ENCODE assay signal across 8 cellular contexts in the genomic region with DNA sequence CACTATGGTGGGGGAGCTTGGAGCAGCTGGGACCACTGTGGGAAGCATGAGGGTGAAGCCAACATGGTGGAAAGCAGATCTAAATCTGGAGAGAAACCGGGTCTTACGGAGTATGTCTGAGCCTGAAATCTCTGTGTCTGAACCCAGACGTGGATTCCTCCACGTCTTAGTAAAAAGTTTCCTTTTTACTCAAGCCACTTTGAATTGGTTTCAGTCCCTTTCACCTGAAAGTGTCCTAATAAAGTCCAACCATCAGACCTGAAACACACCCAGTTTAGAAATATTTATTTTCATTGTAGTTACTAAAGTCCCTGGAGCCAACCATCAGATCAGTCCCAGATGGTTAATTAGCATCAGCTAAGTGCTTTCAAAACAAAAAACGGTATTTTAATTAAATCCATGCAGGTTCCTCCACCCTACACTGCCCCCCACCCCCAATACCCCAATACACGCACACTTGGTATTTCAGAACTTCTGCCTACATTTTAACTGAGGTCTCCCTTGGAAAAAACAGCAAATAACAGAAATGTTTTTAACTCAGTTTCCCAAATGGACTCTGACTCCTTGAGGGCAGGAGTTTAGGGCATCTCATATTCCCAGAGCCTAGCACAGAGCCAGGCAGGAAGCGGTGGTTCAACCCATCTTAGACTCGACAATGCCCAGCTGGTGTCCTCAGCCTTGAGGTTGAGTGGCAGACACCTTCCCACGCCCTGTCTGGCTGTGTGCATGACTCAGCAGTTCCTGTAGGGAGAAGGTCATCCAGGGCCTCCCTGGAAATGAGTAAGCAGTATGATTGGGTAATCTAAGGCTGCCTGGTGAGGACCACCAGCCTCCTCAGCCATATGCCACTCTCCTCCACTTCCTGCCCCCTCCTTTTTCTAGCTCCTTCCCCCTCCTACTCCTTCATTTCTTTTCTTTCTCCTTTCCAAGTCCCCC.
DNase-seq lines count a peak whose midpoint lies in the region; ATAC-seq and TF ChIP-seq lines count a peak whose summit lies in the region.

No MANE protein-coding gene starts in this region.

- intact Hi-C loops in HCT116 (cut with micrococcal nuclease) (no loop called here), uterus (cut with DNase I; ENCODE audit: low total_unique reads) (no loop called here)

- TF ChIP-seq CTCF in HCT116 (IDR thresholded peaks at IDR 0.05 in 2 of 3, conservative IDR thresholded peaks at IDR 0.05 in 1 of 3; ENCODE audit: borderline replicate concordance in 1 of 3, insufficient read depth in 1 of 3, low read depth in 2 of 3, low read length in 2 of 3) (no peak), fibroblast of villous mesenchyme (IDR thresholded peaks at IDR 0.05; ENCODE audit: insufficient read depth, low read depth, low read length) (no peak), uterus (IDR thresholded peaks at IDR 0.05) (no peak)

- H3K4me2 ChIP-seq in HCT116 (ENCODE audit: low read length): peak overlapping the region; percentile 54

- H3K9ac ChIP-seq in HCT116 (ENCODE audit: low read length): no peak overlapping the region

- POLR2A ChIA-PET in HCT116 (lab: Charles Lee): interaction anchor here (0.8 kb wide), 1 partner anchor 12 kb away, joined by 3 read pairs; no protein-coding TSS in a partner anchor

- H3K27me3 ChIP-seq in HCT116 (ENCODE audit: insufficient read depth, low read length) (no peaks in the 10 kb centered on the region), uterus (no peaks in the 10 kb centered on the region)

- H3K4me3 ChIP-seq in HCT116 (replicated peaks in 1 of 2; ENCODE audit: low read depth in 1 of 2, low read length in 2 of 2) (peak overlapping the region in 1 of 2 experiments; percentile 9; a peak in 1 of 4 replicates), fibroblast of villous mesenchyme (ENCODE audit: low read depth, low read length) (no peak overlapping the region), uterus (no peak overlapping the region)

- peak; percentile 93 for ATAC-seq in HCT116

- no peak overlapping the region for H3K27ac ChIP-seq in HCT116 (ENCODE audit: low read depth, low read length)
- H3K27ac ChIP-seq in uterus: no peak overlapping the region

- DNase-seq in Ammon's horn (ENCODE audit: low spot score) (peak; percentile 31), HCT116 (ENCODE audit: low read depth, low spot score) (peak; percentile 53), SK-N-DZ (ENCODE audit: low spot score) (peak; percentile 79), fibroblast of villous mesenchyme (ENCODE audit: low read depth) (peak; percentile 96), uterus (no peak), T-helper 9 cell (no peak)
- DNase-seq in stimulated activated CD8-positive, alpha-beta memory T cell treated with anti-CD3 and anti-CD28 coated beads, Interleukin-4, amount 100 ng/mL, for 24 hours (ENCODE audit: low read depth): peak; percentile 14
- no peak for DNase-seq in stimulated activated naive CD4-positive, alpha-beta T cell treated with Interleukin-2 at 50 U/mL for 16 hours (lab: John Stamatoyannopoulos, UW)

- no peaks in the 10 kb centered on the region for H4K20me1 ChIP-seq in HCT116 (ENCODE audit: insufficient read depth)

- no peaks in the 10 kb centered on the region for H3K36me3 ChIP-seq in HCT116 (ENCODE audit: control insufficient read depth in 1 of 2, insufficient read depth in 2 of 2, low read length in 2 of 2)
- H3K36me3 ChIP-seq in uterus: no peaks in the 10 kb centered on the region

- CTCF ChIA-PET in HCT116 (lab: Charles Lee): no interaction called here

- TF ChIP-seq RAD21 in HCT116 (IDR thresholded peaks at IDR 0.05; ENCODE audit: low read depth): no peak

- H3K9me2 ChIP-seq in HCT116 (ENCODE audit: insufficient read depth): no peaks in the 10 kb centered on the region

- no TSS peak for BruUV-seq in HCT116 (replicated peaks; lab: Mats Ljungman, UMichigan)

- H3K4me1 ChIP-seq in HCT116 (ENCODE audit: control insufficient read depth in 1 of 2, insufficient read depth in 2 of 2, low read length in 2 of 2) (peaks cover 10 to 23% of the 10 kb centered on the region in 2 experiments), uterus (no peaks in the 10 kb centered on the region)

- TF ChIP-seq POLR2A in HCT116 (IDR thresholded peaks at IDR 0.05; ENCODE audit: borderline replicate concordance, extremely low read depth, insufficient read depth, insufficient read length): no peak
- TF ChIP-seq POLR2A in uterus (IDR thresholded peaks at IDR 0.05): no peak

- H3K79me2 ChIP-seq in HCT116 (ENCODE audit: insufficient read depth, low read length): no peaks in the 10 kb centered on the region

- H2AFZ ChIP-seq in HCT116 (ENCODE audit: low read depth, low read length, poor library complexity, severe bottlenecking): peak overlapping the region; percentile 36

- RAD21 ChIA-PET in HCT116 (lab: Charles Lee; ENCODE audit: low non-redundant PET in 1 of 2, low total read pairs in 2 of 2, uncharacterized antibody in 2 of 2, unreplicated experiment in 2 of 2): no interaction called here

- no peaks in the 10 kb centered on the region for H3K9me3 ChIP-seq in HCT116 (ENCODE audit: control insufficient read depth in 1 of 2, insufficient read depth in 1 of 2, low read depth in 1 of 2, low read length in 2 of 2)
- H3K9me3 ChIP-seq in uterus: no peaks in the 10 kb centered on the region

TF ChIP-seq in HCT116, 20 proteins besides CTCF, POLR2A, EP300 and RAD21 (continues in another document):
- TF ChIP-seq, protein P1, sequence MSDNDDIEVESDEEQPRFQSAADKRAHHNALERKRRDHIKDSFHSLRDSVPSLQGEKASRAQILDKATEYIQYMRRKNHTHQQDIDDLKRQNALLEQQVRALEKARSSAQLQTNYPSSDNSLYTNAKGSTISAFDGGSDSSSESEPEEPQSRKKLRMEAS (IDR thresholded peaks at IDR 0.05): no peak
- TF ChIP-seq JUND (IDR thresholded peaks at IDR 0.05) (peak; percentile 58), TCF7L2 (IDR thresholded peaks at IDR 0.05; ENCODE audit: borderline replicate concordance, extremely low read depth, insufficient read depth, insufficient read length) (peak; percentile 31), ELF1 (IDR thresholded peaks at IDR 0.05; ENCODE audit: borderline replicate concordance, low read depth) (no peak), YY1 (IDR thresholded peaks at IDR 0.05; ENCODE audit: extremely low read depth, insufficient replicate concordance, low read depth, low read length) (no peak), CEBPB (IDR thresholded peaks at IDR 0.05; ENCODE audit: low read depth) (peak; percentile 88), ZNF274 (IDR thresholded peaks at IDR 0.05; ENCODE audit: low read depth, low read length) (no peak), EZH2phosphoT487 (IDR thresholded peaks at IDR 0.05; ENCODE audit: borderline replicate concordance) (no peak), ZFX (IDR thresholded peaks at IDR 0.05) (no peak), SP1 (IDR thresholded peaks at IDR 0.05; ENCODE audit: low read depth) (peak; percentile 42; the same call in 1 of the 2 replicates), POLR2AphosphoS5 (IDR thresholded peaks at IDR 0.05; ENCODE audit: low read depth, low read length) (no peak), EGR1 (IDR thresholded peaks at IDR 0.05; ENCODE audit: low read depth) (0 out of 2 replicates have a peak, but pooled peaks have one; percentile 26), EZH2 (IDR thresholded peaks at IDR 0.05) (no peak)
- TF ChIP-seq, protein P2, sequence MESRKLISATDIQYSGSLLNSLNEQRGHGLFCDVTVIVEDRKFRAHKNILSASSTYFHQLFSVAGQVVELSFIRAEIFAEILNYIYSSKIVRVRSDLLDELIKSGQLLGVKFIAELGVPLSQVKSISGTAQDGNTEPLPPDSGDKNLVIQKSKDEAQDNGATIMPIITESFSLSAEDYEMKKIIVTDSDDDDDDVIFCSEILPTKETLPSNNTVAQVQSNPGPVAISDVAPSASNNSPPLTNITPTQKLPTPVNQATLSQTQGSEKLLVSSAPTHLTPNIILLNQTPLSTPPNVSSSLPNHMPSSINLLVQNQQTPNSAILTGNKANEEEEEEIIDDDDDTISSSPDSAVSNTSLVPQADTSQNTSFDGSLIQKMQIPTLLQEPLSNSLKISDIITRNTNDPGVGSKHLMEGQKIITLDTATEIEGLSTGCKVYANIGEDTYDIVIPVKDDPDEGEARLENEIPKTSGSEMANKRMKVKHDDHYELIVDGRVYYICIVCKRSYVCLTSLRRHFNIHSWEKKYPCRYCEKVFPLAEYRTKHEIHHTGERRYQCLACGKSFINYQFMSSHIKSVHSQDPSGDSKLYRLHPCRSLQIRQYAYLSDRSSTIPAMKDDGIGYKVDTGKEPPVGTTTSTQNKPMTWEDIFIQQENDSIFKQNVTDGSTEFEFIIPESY (IDR thresholded peaks at IDR 0.05; ENCODE audit: extremely low read depth, insufficient replicate concordance, low read length): no peak
- TF ChIP-seq, protein P3, sequence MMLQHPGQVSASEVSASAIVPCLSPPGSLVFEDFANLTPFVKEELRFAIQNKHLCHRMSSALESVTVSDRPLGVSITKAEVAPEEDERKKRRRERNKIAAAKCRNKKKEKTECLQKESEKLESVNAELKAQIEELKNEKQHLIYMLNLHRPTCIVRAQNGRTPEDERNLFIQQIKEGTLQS (IDR thresholded peaks at IDR 0.05): no peak
- TF ChIP-seq, protein P4, sequence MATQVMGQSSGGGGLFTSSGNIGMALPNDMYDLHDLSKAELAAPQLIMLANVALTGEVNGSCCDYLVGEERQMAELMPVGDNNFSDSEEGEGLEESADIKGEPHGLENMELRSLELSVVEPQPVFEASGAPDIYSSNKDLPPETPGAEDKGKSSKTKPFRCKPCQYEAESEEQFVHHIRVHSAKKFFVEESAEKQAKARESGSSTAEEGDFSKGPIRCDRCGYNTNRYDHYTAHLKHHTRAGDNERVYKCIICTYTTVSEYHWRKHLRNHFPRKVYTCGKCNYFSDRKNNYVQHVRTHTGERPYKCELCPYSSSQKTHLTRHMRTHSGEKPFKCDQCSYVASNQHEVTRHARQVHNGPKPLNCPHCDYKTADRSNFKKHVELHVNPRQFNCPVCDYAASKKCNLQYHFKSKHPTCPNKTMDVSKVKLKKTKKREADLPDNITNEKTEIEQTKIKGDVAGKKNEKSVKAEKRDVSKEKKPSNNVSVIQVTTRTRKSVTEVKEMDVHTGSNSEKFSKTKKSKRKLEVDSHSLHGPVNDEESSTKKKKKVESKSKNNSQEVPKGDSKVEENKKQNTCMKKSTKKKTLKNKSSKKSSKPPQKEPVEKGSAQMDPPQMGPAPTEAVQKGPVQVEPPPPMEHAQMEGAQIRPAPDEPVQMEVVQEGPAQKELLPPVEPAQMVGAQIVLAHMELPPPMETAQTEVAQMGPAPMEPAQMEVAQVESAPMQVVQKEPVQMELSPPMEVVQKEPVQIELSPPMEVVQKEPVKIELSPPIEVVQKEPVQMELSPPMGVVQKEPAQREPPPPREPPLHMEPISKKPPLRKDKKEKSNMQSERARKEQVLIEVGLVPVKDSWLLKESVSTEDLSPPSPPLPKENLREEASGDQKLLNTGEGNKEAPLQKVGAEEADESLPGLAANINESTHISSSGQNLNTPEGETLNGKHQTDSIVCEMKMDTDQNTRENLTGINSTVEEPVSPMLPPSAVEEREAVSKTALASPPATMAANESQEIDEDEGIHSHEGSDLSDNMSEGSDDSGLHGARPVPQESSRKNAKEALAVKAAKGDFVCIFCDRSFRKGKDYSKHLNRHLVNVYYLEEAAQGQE (IDR thresholded peaks at IDR 0.05; ENCODE audit: low read depth): no peak

Comparison
In these comparisons a context has a peak if more than half of its experiments do, and no peak if none do; other contexts are left out.
1. DNase-seq: peak in Ammon's horn (single experiment), HCT116 (single experiment), SK-N-DZ (single experiment), fibroblast of villous mesenchyme (single experiment) and stimulated activated CD8-positive, alpha-beta memory T cell treated with anti-CD3 and anti-CD28 coated beads, Interleukin-4, amount 100 ng/mL, for 24 hours (single experiment); none in uterus (0 of 2), stimulated activated naive CD4-positive, alpha-beta T cell treated with Interleukin-2 at 50 U/mL for 16 hours (single experiment) and T-helper 9 cell (single experiment).